Comparison of ENCODE assay signal across 1 cellular context in the genomic region with DNA sequence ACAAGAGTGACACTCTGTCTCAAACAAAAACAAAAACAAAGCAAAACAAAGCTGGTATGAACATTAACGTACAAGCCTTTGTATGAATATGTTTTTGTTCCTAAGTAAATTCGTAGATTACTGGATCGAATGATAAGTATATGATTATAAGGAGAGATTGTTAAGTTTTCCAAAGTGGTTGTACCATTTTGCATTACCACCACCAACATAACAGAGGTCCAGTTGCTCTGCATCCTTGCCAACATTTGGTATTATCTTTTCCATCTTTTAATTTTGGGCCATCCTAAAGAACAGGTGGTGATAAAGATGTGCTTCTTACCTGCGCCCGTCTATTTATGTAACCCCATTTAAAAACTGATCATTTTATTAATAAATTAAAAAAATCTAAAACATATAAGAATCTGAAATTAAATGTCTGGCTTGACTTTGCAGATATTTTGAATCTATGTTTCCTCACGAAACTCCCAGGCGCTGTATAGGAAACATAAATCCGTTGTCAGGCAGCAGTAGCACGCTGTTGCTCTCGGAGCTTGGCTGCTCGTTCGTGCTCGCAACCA.
TF ChIP-seq lines count a peak whose summit lies in the region.

No MANE protein-coding gene starts in this region.

TF ChIP-seq in IMR-90, 13 proteins besides CTCF, POLR2A, EP300 and RAD21 (continued from another document):
- 0 out of 2 replicates have a peak, but pooled peaks have one; percentile 13 for TF ChIP-seq MXI1 (IDR thresholded peaks at IDR 0.05; ENCODE audit: borderline replicate concordance, low read depth, low read length)
- TF ChIP-seq CEBPB (IDR thresholded peaks at IDR 0.05; ENCODE audit: low read depth, low read length), result 0 out of 2 replicates have a peak, but pooled peaks have one; percentile 0
- TF ChIP-seq, protein P1, sequence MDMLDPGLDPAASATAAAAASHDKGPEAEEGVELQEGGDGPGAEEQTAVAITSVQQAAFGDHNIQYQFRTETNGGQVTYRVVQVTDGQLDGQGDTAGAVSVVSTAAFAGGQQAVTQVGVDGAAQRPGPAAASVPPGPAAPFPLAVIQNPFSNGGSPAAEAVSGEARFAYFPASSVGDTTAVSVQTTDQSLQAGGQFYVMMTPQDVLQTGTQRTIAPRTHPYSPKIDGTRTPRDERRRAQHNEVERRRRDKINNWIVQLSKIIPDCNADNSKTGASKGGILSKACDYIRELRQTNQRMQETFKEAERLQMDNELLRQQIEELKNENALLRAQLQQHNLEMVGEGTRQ (IDR thresholded peaks at IDR 0.05; ENCODE audit: low read depth, low read length), result no peak
- TF ChIP-seq CHD1 (IDR thresholded peaks at IDR 0.05; ENCODE audit: low read depth, low read length), result no peak
- TF ChIP-seq SMC3 (IDR thresholded peaks at IDR 0.05; ENCODE audit: low read depth, low read length), result no peak
TF ChIP-seq in IMR-90: peak in this region for 2.
